9 cellular contexts compared by ENCODE assay signal in the genomic region with DNA sequence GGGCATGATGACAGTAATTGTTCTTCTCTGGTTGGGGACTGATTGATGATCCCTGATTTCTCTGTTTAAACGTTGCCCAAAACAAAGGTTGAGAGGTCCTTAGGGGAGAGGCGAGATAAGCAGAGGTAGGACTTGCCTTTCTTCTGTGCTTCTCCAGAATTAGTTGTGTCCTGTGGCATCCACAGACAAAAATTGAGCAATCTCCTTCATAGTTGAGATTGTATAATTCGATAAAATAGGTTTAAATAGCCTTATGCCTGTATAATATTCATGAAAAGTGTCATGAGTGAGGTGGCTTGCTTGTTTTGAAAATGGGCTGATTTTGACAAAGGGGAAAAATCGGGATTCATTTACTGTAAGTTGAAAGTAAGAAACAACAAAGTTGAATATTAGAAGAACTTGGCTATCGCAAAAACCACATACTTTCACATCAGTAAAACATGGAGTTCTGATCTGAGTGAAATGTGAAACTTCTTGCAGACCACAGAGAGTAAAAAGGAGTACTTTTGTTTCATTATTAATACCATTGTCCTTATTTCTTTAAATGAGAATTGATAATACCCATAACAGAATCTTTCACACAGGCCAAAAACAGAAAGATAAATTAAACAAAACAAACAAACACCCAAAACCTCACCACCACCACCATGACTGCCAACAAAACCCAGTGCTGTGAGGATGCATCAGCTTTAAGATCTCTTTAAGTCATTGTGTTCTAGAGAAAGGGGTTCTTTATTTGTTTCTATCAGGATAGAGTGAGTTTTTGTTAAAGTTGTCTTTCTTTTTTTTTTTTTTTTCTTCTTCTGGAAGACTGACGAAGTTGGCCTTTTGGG.
DNase-seq lines count a peak whose midpoint lies in the region; ATAC-seq and TF ChIP-seq lines count a peak whose summit lies in the region.
"Had no signal": no experiment of that assay in that cellular context is flagged by ENCODE, and none has a peak within 500 bp of the region (broad histone marks: within the 10 kb centered on the region; RNA-seq: fewer than 3 reads in every experiment).

No MANE protein-coding gene starts in this region.

- POLR2A ChIA-PET in WTC11 (lab: Charles Lee), result no interaction called here

- intact Hi-C loops in left colon (cut with DNase I, micrococcal nuclease), result no loop called here

- H3K27me3 Mint-ChIP-seq in activated T-cell treated with anti-CD3 and anti-CD28 coated beads, Interleukin-2, amount 50 U/mL, for 4 hours (ENCODE audit: low read depth), result no peaks in the 10 kb centered on the region
- no peaks in the 10 kb centered on the region for H3K27me3 Mint-ChIP-seq in WTC11 (ENCODE audit: low read depth)

- H3K9me3 Mint-ChIP-seq in activated T-cell treated with anti-CD3 and anti-CD28 coated beads, Interleukin-2, amount 50 U/mL, for 4 hours, result no peaks in the 10 kb centered on the region
- H3K9me3 Mint-ChIP-seq in WTC11, result no peaks in the 10 kb centered on the region

- CTCF ChIA-PET in WTC11 (lab: Charles Lee), result interaction anchor here (0.7 kb wide), 1 partner anchor 419 kb away, joined by 3 read pairs; no protein-coding TSS in a partner anchor

- no peak overlapping the region for H3K4me3 Mint-ChIP-seq in activated T-cell treated with anti-CD3 and anti-CD28 coated beads, Interleukin-2, amount 50 U/mL, for 4 hours
- no peak overlapping the region for H3K4me3 Mint-ChIP-seq in WTC11

- no peak for TF ChIP-seq CTCF in WTC11 (IDR thresholded peaks at IDR 0.05)

- DNase-seq in activated T-cell treated with anti-CD3 and anti-CD28 coated beads, Interleukin-2, amount 50 U/mL, for 4 hours, result no peak
- DNase-seq in activated T-cell treated with anti-CD3 and anti-CD28 coated beads, Interleukin-2, amount 50 U/mL, for 1 hour, result no peak
- DNase-seq in MV-4-11 (lab: John Stamatoyannopoulos, UW) (peak; percentile 70), NCI-H2196 (lab: John Stamatoyannopoulos, UW; ENCODE audit: unreplicated experiment) (no peak), WTC11 (ENCODE audit: low spot score) (no peak), left colon (no peak)
- DNase-seq in stimulated activated naive CD8-positive, alpha-beta T cell treated with anti-CD3 and anti-CD28 coated beads, Interleukin-15, Interleukin-2, amounts not matched to agents 100 U/mL and 50 U/mL, for 24 hours, result no peak
- DNase-seq: AML-193 had no signal

- H3K4me1 Mint-ChIP-seq in activated T-cell treated with anti-CD3 and anti-CD28 coated beads, Interleukin-2, amount 50 U/mL, for 4 hours (ENCODE audit: low read depth), result peaks cover 22% of the 10 kb centered on the region
- H3K4me1 Mint-ChIP-seq in WTC11, result peaks cover under 1% of the 10 kb centered on the region; the same call in 1 of the 2 replicates

- no peak overlapping the region for H3K27ac Mint-ChIP-seq in WTC11

- ATAC-seq in activated T-cell treated with anti-CD3 and anti-CD28 coated beads, Interleukin-2, amount 50 U/mL, for 4 hours, result peak; percentile 77 to 83
- ATAC-seq in HG02623 (IDR thresholded peaks at IDR 0.05; ENCODE audit: unreplicated experiment) (peak; percentile 98), WTC11 (no peak), left colon (no peak)
- peak; percentile 86 for ATAC-seq in stimulated activated naive CD8-positive, alpha-beta T cell treated with anti-CD3 and anti-CD28 coated beads, Interleukin-15, Interleukin-2, amounts not matched to agents 100 U/mL and 50 U/mL, for 24 hours

- peaks cover 13% of the 10 kb centered on the region for H3K36me3 Mint-ChIP-seq in activated T-cell treated with anti-CD3 and anti-CD28 coated beads, Interleukin-2, amount 50 U/mL, for 4 hours (ENCODE audit: insufficient read depth)
- H3K36me3 Mint-ChIP-seq in WTC11, result no peaks in the 10 kb centered on the region

TF ChIP-seq in WTC11, 78 proteins besides CTCF, POLR2A, EP300 and RAD21:
- no peak for TF ChIP-seq CREM (CRISPR knock-in tag; IDR thresholded peaks at IDR 0.05)
- TF ChIP-seq NFATC4 (CRISPR knock-in tag; IDR thresholded peaks at IDR 0.05), result no peak
- TF ChIP-seq ZNF671 (CRISPR knock-in tag; IDR thresholded peaks at IDR 0.05), result no peak
- no peak for TF ChIP-seq TP53 (CRISPR knock-in tag; IDR thresholded peaks at IDR 0.05)
- TF ChIP-seq ERG (CRISPR knock-in tag; IDR thresholded peaks at IDR 0.05), result no peak
- TF ChIP-seq USF1 (CRISPR knock-in tag; IDR thresholded peaks at IDR 0.05), result no peak
- TF ChIP-seq, protein P1, sequence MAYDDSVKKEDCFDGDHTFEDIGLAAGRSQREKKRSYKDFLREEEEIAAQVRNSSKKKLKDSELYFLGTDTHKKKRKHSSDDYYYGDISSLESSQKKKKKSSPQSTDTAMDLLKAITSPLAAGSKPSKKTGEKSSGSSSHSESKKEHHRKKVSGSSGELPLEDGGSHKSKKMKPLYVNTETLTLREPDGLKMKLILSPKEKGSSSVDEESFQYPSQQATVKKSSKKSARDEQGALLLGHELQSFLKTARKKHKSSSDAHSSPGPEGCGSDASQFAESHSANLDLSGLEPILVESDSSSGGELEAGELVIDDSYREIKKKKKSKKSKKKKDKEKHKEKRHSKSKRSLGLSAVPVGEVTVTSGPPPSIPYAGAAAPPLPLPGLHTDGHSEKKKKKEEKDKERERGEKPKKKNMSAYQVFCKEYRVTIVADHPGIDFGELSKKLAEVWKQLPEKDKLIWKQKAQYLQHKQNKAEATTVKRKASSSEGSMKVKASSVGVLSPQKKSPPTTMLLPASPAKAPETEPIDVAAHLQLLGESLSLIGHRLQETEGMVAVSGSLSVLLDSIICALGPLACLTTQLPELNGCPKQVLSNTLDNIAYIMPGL (CRISPR knock-in tag; IDR thresholded peaks at IDR 0.05), result no peak
- no peak for TF ChIP-seq PRRX2 (CRISPR knock-in tag; IDR thresholded peaks at IDR 0.05)

Comparison
In these comparisons a context has a peak if more than half of its experiments do, and no peak if none do; other contexts are left out.
1. ATAC-seq: peak in activated T-cell treated with anti-CD3 and anti-CD28 coated beads, Interleukin-2, amount 50 U/mL, for 4 hours (2 of 2), HG02623 (single experiment) and stimulated activated naive CD8-positive, alpha-beta T cell treated with anti-CD3 and anti-CD28 coated beads, Interleukin-15, Interleukin-2, amounts not matched to agents 100 U/mL and 50 U/mL, for 24 hours (single experiment); none in WTC11 (single experiment) and left colon (single experiment).